9 cellular contexts compared by ENCODE assay signal in genomic region chr10:15427836-15428414, GRCh38. TPM values are rescaled to one million over a fixed set of nuclear protein-coding genes. Genes with fewer than 3 reads are reported as not detected.
DNase-seq lines count a peak whose midpoint lies in the region; ATAC-seq and TF ChIP-seq lines count a peak whose summit lies in the region.
"Had no signal": no experiment of that assay in that cellular context is flagged by ENCODE, and none has a peak within 500 bp of the region (broad histone marks: within the 10 kb centered on the region; RNA-seq: fewer than 3 reads in every experiment).

No MANE protein-coding gene starts in this region.

- H3K27me3 ChIP-seq in effector memory CD4-positive, alpha-beta T cell (replicated peaks; ENCODE audit: control insufficient read depth, insufficient read depth, low read length, poor library complexity, severe bottlenecking): no peaks in the 10 kb centered on the region

- no peaks in the 10 kb centered on the region for H3K36me3 Mint-ChIP-seq in brain
- no peaks in the 10 kb centered on the region for H3K36me3 Mint-ChIP-seq in activated T-cell treated with anti-CD3 and anti-CD28 coated beads, Interleukin-2, amount 50 U/mL, for 72 hours (ENCODE audit: insufficient read depth in 2 of 2)
- H3K36me3 Mint-ChIP-seq: naive B cell had no signal

- no peak overlapping the region for H3K4me3 Mint-ChIP-seq in brain
- H3K4me3 Mint-ChIP-seq in activated T-cell treated with anti-CD3 and anti-CD28 coated beads, Interleukin-2, amount 50 U/mL, for 72 hours: no peak overlapping the region
- H3K4me3 Mint-ChIP-seq: naive B cell had no signal

- no peaks in the 10 kb centered on the region for H3K36me3 ChIP-seq in effector memory CD4-positive, alpha-beta T cell (ENCODE audit: control insufficient read depth, insufficient read depth, low read length)

- peak; percentile 77 for DNase-seq in G401 (ENCODE audit: low spot score)
- peak; percentile 36 for DNase-seq in NAMALWA (ENCODE audit: low spot score)
- DNase-seq in lung microvascular endothelial cell (ENCODE audit: low read depth in 2 of 2): peak; percentile 63 to 78
- DNase-seq in activated T-cell treated with anti-CD3 and anti-CD28 coated beads, Interleukin-2, amount 50 U/mL, for 72 hours: no peak
- DNase-seq in GDM1 (lab: John Stamatoyannopoulos, UW): no peak
- DNase-seq in effector memory CD4-positive, alpha-beta T cell: no peak
- DNase-seq: naive B cell had no signal

- H3K9me3 Mint-ChIP-seq in brain: no peaks in the 10 kb centered on the region
- no peaks in the 10 kb centered on the region for H3K9me3 Mint-ChIP-seq in activated T-cell treated with anti-CD3 and anti-CD28 coated beads, Interleukin-2, amount 50 U/mL, for 72 hours
- H3K9me3 Mint-ChIP-seq: naive B cell had no signal

- H3K4me3 ChIP-seq in effector memory CD4-positive, alpha-beta T cell (ENCODE audit: insufficient read depth, low read depth, low read length, poor library complexity, severe bottlenecking): no peak overlapping the region

- in situ Hi-C loops in G401 (cut with HindIII; ENCODE audit: low sequenced_read_pairs): no loop called here

- no peak overlapping the region for H3K27ac ChIP-seq in effector memory CD4-positive, alpha-beta T cell (ENCODE audit: insufficient read depth, low read length, poor library complexity, severe bottlenecking)

- peak; percentile 71 to 80 for TF ChIP-seq CTCF in brain (conservative IDR thresholded peaks at IDR 0.05)

- no peak overlapping the region for H3K27ac Mint-ChIP-seq in brain
- no peak overlapping the region for H3K27ac Mint-ChIP-seq in activated T-cell treated with anti-CD3 and anti-CD28 coated beads, Interleukin-2, amount 50 U/mL, for 72 hours

- H3K9me3 ChIP-seq in effector memory CD4-positive, alpha-beta T cell (ENCODE audit: control insufficient read depth, low read length): no peaks in the 10 kb centered on the region

- no peak for ATAC-seq in activated T-cell treated with anti-CD3 and anti-CD28 coated beads, Interleukin-2, amount 50 U/mL, for 72 hours (replicated peaks in 1 of 2)
- no peak for ATAC-seq in GM21619 (IDR thresholded peaks at IDR 0.05; ENCODE audit: unreplicated experiment)

- H3K4me1 Mint-ChIP-seq in brain: no peaks in the 10 kb centered on the region
- H3K4me1 Mint-ChIP-seq in activated T-cell treated with anti-CD3 and anti-CD28 coated beads, Interleukin-2, amount 50 U/mL, for 72 hours (ENCODE audit: low read depth): no peaks in the 10 kb centered on the region
- H3K4me1 Mint-ChIP-seq: naive B cell had no signal

- no peaks in the 10 kb centered on the region for H3K4me1 ChIP-seq in effector memory CD4-positive, alpha-beta T cell (ENCODE audit: control insufficient read depth, insufficient read depth, low read length, poor library complexity, severe bottlenecking)

- peaks cover 9% of the 10 kb centered on the region for H3K27me3 Mint-ChIP-seq in brain
- peaks cover 12% of the 10 kb centered on the region for H3K27me3 Mint-ChIP-seq in activated T-cell treated with anti-CD3 and anti-CD28 coated beads, Interleukin-2, amount 50 U/mL, for 72 hours (ENCODE audit: low read depth)

RNA-seq across cellular contexts. Expression of gene FAM171A1, which starts 56.8 kb away (rescaled TPM):
- total RNA-seq in G401 (2014; rRNA removed; shearing (Covaris generic)): 2.6 TPM in 2 replicates
- 78.6 TPM for polyA plus RNA-seq in brain (ENCODE audit: insufficient read depth, low read depth, low replicate concordance)
- total RNA-seq in lung microvascular endothelial cell: 27.2 and 40.9 TPM in 2 replicates
- total RNA-seq in activated T-cell treated with anti-CD3 and anti-CD28 coated beads, Interleukin-2, amount 50 U/mL, for 72 hours: 1 to 10 TPM; 4.2 to 6.2 TPM

Comparison
In these comparisons a context has a peak if more than half of its experiments do, and no peak if none do; other contexts are left out.
1. DNase-seq: peak in G401 (single experiment), NAMALWA (single experiment) and lung microvascular endothelial cell (2 of 2); none in activated T-cell treated with anti-CD3 and anti-CD28 coated beads, Interleukin-2, amount 50 U/mL, for 72 hours (0 of 2), GDM1 (single experiment) and effector memory CD4-positive, alpha-beta T cell (0 of 3).